In the genomic region with DNA sequence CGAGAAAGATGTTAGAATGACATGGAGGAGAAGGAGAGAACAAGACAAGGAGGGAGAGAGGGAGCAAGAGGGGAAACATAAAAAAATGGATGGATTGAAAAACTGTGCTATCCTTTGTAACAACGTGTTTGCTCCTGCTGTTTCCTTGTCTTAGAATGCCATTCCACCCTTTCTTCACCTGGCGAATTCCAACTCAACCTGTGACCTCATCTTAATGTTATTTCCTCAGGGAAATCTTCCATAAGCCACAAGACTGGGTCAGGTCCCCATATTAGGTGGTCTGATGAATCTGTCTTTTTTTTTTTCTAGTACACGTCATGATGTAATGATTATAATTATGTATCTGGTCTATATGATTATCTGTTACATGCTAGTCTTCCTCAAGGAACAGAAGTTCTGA, we compare ENCODE assay signal across 21 cellular contexts.
DNase-seq lines count a peak whose midpoint lies in the region; FAIRE-seq and TF ChIP-seq lines count a peak whose summit lies in the region.
"Had no signal": no experiment of that assay in that cellular context is flagged by ENCODE, and none has a peak within 500 bp of the region (broad histone marks: within the 10 kb centered on the region; RNA-seq: fewer than 3 reads in every experiment).

No MANE protein-coding gene starts in this region.

- H3K27ac Mint-ChIP-seq in MCF 10A (ENCODE audit: low read depth, unreplicated experiment), result no peak overlapping the region
- H3K27ac Mint-ChIP-seq: CD4-positive, alpha-beta T cell; GM23338 had no signal

- peaks cover 4% of the 10 kb centered on the region for H3K4me1 ChIP-seq in mammary epithelial cell (ENCODE audit: insufficient read depth, low read length)
- H3K4me1 ChIP-seq in keratinocyte (ENCODE audit: control insufficient read depth, extremely low read depth, insufficient read depth, low read length), result peaks cover 18% of the 10 kb centered on the region
- H3K4me1 ChIP-seq: A549, Caco-2 had no signal

- FAIRE-seq in keratinocyte (lab: Jason Lieb, UNC), result peak; percentile 36
- FAIRE-seq: A549, D721Med, G401.6, GM12891, H54, HTR-8/SVneo had no signal

- H3K9me3 ChIP-seq in mammary epithelial cell (replicated peaks; ENCODE audit: insufficient read depth, low read length), result no peaks in the 10 kb centered on the region
- no peaks in the 10 kb centered on the region for H3K9me3 ChIP-seq in keratinocyte (ENCODE audit: control insufficient read depth, low read depth, low read length)
- H3K9me3 ChIP-seq: A549, Caco-2 had no signal

- TF ChIP-seq CTCF in mammary epithelial cell (conservative IDR thresholded peaks at IDR 0.05 in 1 of 2, IDR thresholded peaks at IDR 0.05 in 1 of 2; ENCODE audit: extremely low read depth in 1 of 2, insufficient read depth in 1 of 2, low read depth in 1 of 2, low read length in 2 of 2) (no peak), MCF 10A (IDR thresholded peaks at IDR 0.05; ENCODE audit: unreplicated experiment) (no peak), epithelial cell of esophagus (IDR thresholded peaks at IDR 0.05; ENCODE audit: insufficient read depth, low read depth, low read length, missing control alignments) (no peak), keratinocyte (optimal IDR thresholded peaks at IDR 0.05 in 1 of 3, IDR thresholded peaks at IDR 0.05 in 1 of 3, conservative IDR thresholded peaks at IDR 0.05 in 1 of 3; ENCODE audit: extremely low read depth in 1 of 3, insufficient read depth in 2 of 3, low read length in 3 of 3) (no peak)

- H3K27me3 ChIP-seq in mammary epithelial cell (ENCODE audit: insufficient read depth, low read length), result no peaks in the 10 kb centered on the region
- no peaks in the 10 kb centered on the region for H3K27me3 ChIP-seq in keratinocyte (ENCODE audit: control insufficient read depth, extremely low read depth, insufficient read depth, low read length)

- H2AFZ ChIP-seq in mammary epithelial cell (ENCODE audit: low read depth, low read length) (peak overlapping the region; percentile 72), keratinocyte (ENCODE audit: control insufficient read depth, low read length) (peak overlapping the region; percentile 86)
- H2AFZ ChIP-seq: GM23338 had no signal

- dilution Hi-C loops in mammary epithelial cell (cut with HindIII; ENCODE audit: low sequenced_read_pairs), result no loop called here
- dilution Hi-C loops in keratinocyte (cut with MboI; ENCODE audit: extremely low pct_ligation_motif_present, low sequenced_read_pairs), result no loop called here

- intact Hi-C loops in mammary epithelial cell (cut with micrococcal nuclease) (no loop called here), MCF 10A (cut with micrococcal nuclease) (no loop called here)

- WGBS in mammary epithelial cell (ENCODE audit: low coverage, missing lambda C conversion rate), result 47% methylated on average over 4 of the region's 4 CpGs

- BruUV-seq in mammary epithelial cell (replicated peaks; lab: Mats Ljungman, UMichigan) (no TSS peak), MCF 10A (replicated peaks; lab: Mats Ljungman, UMichigan) (no TSS peak)

- no peaks in the 10 kb centered on the region for H3K27me3 Mint-ChIP-seq in MCF 10A (ENCODE audit: insufficient read depth, unreplicated experiment)

- no peaks in the 10 kb centered on the region for H3K36me3 Mint-ChIP-seq in MCF 10A (ENCODE audit: insufficient read depth, unreplicated experiment)

- H3K9ac ChIP-seq in mammary epithelial cell (ENCODE audit: insufficient read depth, low read length) (no peak overlapping the region), keratinocyte (ENCODE audit: control insufficient read depth, extremely low read depth, insufficient read depth, low read length) (no peak overlapping the region)

- no peak for DNase-seq in mammary epithelial cell
- DNase-seq in MCF 10A (ENCODE audit: unreplicated experiment), result no peak
- DNase-seq in epithelial cell of esophagus (ENCODE audit: low read depth), result peak; percentile 70
- no peak for DNase-seq in keratinocyte (ENCODE audit: low read depth, low spot score)
- DNase-seq in NCI-H2107 (lab: John Stamatoyannopoulos, UW), result no peak
- DNase-seq in amniotic stem cell (lab: John Stamatoyannopoulos, UW), result no peak
- no peak for DNase-seq in activated effector memory CD4-positive, alpha-beta T cell treated with Interleukin-2 at 50 U/mL for 16 hours
- DNase-seq: AML-193; Caco-2; CD4-positive, alpha-beta T cell; HCEC 1CT had no signal

- H3K9me1 ChIP-seq in keratinocyte (ENCODE audit: control insufficient read depth, extremely low read depth, insufficient read depth, low read length), result no peaks in the 10 kb centered on the region

- CTCF ChIA-PET in mammary epithelial cell (lab: Charles Lee; ENCODE audit: low non-redundant PET) (no interaction called here), MCF 10A (lab: Yijun Ruan, JAX) (no interaction called here)

- H3K9me3 Mint-ChIP-seq in MCF 10A (ENCODE audit: unreplicated experiment), result no peaks in the 10 kb centered on the region
- H3K9me3 Mint-ChIP-seq: CD4-positive, alpha-beta T cell; GM23338 had no signal

- H4K20me1 ChIP-seq in mammary epithelial cell (ENCODE audit: insufficient read depth, low read length), result no peaks in the 10 kb centered on the region
- H4K20me1 ChIP-seq in keratinocyte (ENCODE audit: control insufficient read depth, extremely low read depth, insufficient read depth, low read length), result no peaks in the 10 kb centered on the region

- H3K4me3 ChIP-seq in mammary epithelial cell (replicated peaks in 1 of 3; ENCODE audit: insufficient read depth in 1 of 3, low read depth in 2 of 3, low read length in 3 of 3), result no peak overlapping the region
- no peak overlapping the region for H3K4me3 ChIP-seq in epithelial cell of esophagus (ENCODE audit: low read length)
- H3K4me3 ChIP-seq in keratinocyte (ENCODE audit: control insufficient read depth in 2 of 3, extremely low read depth in 1 of 3, insufficient read depth in 2 of 3, low read depth in 1 of 3, low read length in 3 of 3), result no peak overlapping the region
- H3K4me3 ChIP-seq: A549, GM23338 had no signal

- H3K4me2 ChIP-seq in mammary epithelial cell (ENCODE audit: insufficient read depth, low read depth, low read length) (no peak overlapping the region), keratinocyte (ENCODE audit: control insufficient read depth, extremely low read depth, insufficient read depth, low read depth, low read length) (peak overlapping the region; percentile 2)
- H3K4me2 ChIP-seq: A549, GM23338 had no signal

- in situ Hi-C loops in mammary epithelial cell (cut with MboI; ENCODE audit: low sequenced_read_pairs in 2 of 2), result no loop called here

- H3K27ac ChIP-seq in mammary epithelial cell (ENCODE audit: insufficient read depth, low read depth, low read length), result no peak overlapping the region
- no peak overlapping the region for H3K27ac ChIP-seq in keratinocyte (ENCODE audit: control insufficient read depth, insufficient read depth, low read length)
- H3K27ac ChIP-seq: 22Rv1, A549, C4-2B, HL-60 had no signal

- H3K36me3 ChIP-seq in mammary epithelial cell (ENCODE audit: insufficient read depth, low read length) (no peaks in the 10 kb centered on the region), keratinocyte (ENCODE audit: control insufficient read depth in 2 of 2, extremely low read depth in 1 of 2, insufficient read depth in 2 of 2, low read length in 2 of 2) (no peaks in the 10 kb centered on the region)

- no peaks in the 10 kb centered on the region for H3K79me2 ChIP-seq in mammary epithelial cell (ENCODE audit: insufficient read depth, low read length)
- no peaks in the 10 kb centered on the region for H3K79me2 ChIP-seq in keratinocyte (ENCODE audit: control insufficient read depth, insufficient read depth, low read length)

- no peak overlapping the region for H3K4me3 Mint-ChIP-seq in MCF 10A (ENCODE audit: unreplicated experiment)
- H3K4me3 Mint-ChIP-seq: CD4-positive, alpha-beta T cell; GM23338 had no signal

- H3K4me1 Mint-ChIP-seq in MCF 10A (ENCODE audit: insufficient read depth, unreplicated experiment), result peaks cover 4% of the 10 kb centered on the region

- POLR2A ChIA-PET in MCF 10A (lab: Yijun Ruan, JAX), result no interaction called here
